ENCODE assay signal across 25 cellular contexts in genomic region chr16:85648070-85648714, GRCh38. TPM values are rescaled to one million over a fixed set of nuclear protein-coding genes. Genes with fewer than 3 reads are reported as not detected.
DNase-seq lines count a peak whose midpoint lies in the region; ATAC-seq and TF ChIP-seq lines count a peak whose summit lies in the region.
"Had no signal": no experiment of that assay in that cellular context is flagged by ENCODE, and none has a peak within 500 bp of the region (broad histone marks: within the 10 kb centered on the region; RNA-seq: fewer than 3 reads in every experiment).

No MANE protein-coding gene starts in this region.

- H3K27ac ChIP-seq in HEK293 (ENCODE audit: extremely low read depth, low read depth, low read length): no peak overlapping the region
- H3K27ac ChIP-seq: PC-9, SK-N-MC had no signal

- H3K4me3 Mint-ChIP-seq in effector memory CD8-positive, alpha-beta T cell: no peak overlapping the region
- H3K4me3 Mint-ChIP-seq: CD4-positive, alpha-beta T cell had no signal

- no peak overlapping the region for H3K4me3 ChIP-seq in HEK293 (ENCODE audit: low read depth, low read length)
- H3K4me3 ChIP-seq: PC-9, SK-N-MC had no signal

- no peaks in the 10 kb centered on the region for H3K9me3 Mint-ChIP-seq in effector memory CD8-positive, alpha-beta T cell
- H3K9me3 Mint-ChIP-seq: CD4-positive, alpha-beta T cell had no signal

- H3K27ac Mint-ChIP-seq in effector memory CD8-positive, alpha-beta T cell: peak overlapping the region; percentile 79 to 82
- H3K27ac Mint-ChIP-seq: CD4-positive, alpha-beta T cell had no signal

- H3K9me3 ChIP-seq in HEK293 (ENCODE audit: control insufficient read depth, insufficient read depth, low read depth, low read length): no peaks in the 10 kb centered on the region
- H3K9me3 ChIP-seq: BE2C had no signal

- peaks cover 0 to 65% of the 10 kb centered on the region in 2 experiments; a peak in 2 of 3 replicates for H3K36me3 ChIP-seq in HEK293 (ENCODE audit: control insufficient read depth in 2 of 2, insufficient read depth in 1 of 2, low read length in 2 of 2)

- intact Hi-C loops in Right ventricle myocardium inferior (cut with DNase I) (no loop called here), Right ventricle myocardium superior (cut with DNase I) (no loop called here)

- H3K36me3 Mint-ChIP-seq in effector memory CD8-positive, alpha-beta T cell (ENCODE audit: insufficient read depth): peaks cover 31% of the 10 kb centered on the region

- H3K4me1 ChIP-seq in HEK293 (ENCODE audit: control insufficient read depth, insufficient read depth, low read length): no peaks in the 10 kb centered on the region

- no peak for ATAC-seq in Right ventricle myocardium inferior
- ATAC-seq in Right ventricle myocardium superior (ENCODE audit: poor library complexity): no peak
- ATAC-seq in effector memory CD8-positive, alpha-beta T cell (replicated peaks): no peak
- no peak for ATAC-seq in HG03039 (IDR thresholded peaks at IDR 0.05; ENCODE audit: unreplicated experiment)
- ATAC-seq: HCT116 had no signal

- TF ChIP-seq CTCF in HEK293 (tag by site-specific recombination; IDR thresholded peaks at IDR 0.05): no peak

- POLR2A ChIA-PET in HEK293 (lab: Yijun Ruan, JAX): interaction anchor here (0.6 kb wide), 1 partner anchor 116 kb away, joined by 3 read pairs; no protein-coding TSS in a partner anchor

- peak; percentile 60 for DNase-seq in Right ventricle myocardium inferior (ENCODE audit: missing footprints)
- DNase-seq in Right ventricle myocardium superior: no peak
- DNase-seq in effector memory CD8-positive, alpha-beta T cell: no peak
- DNase-seq in LoVo (ENCODE audit: low spot score): no peak
- no peak for DNase-seq in Kasumi-1 (lab: John Stamatoyannopoulos, UW)
- DNase-seq: 8988T; ACHN; BE2C; CD4-positive, alpha-beta T cell; DMS79; GF-D8; GOT3; Karpas-422; MV-4-11; NCI-H2029; NCI-H446; NCI-H524 treated with DMSO at 0.1 percent for 48 hours; NCI-H774; PC-9; RPMI8226; SIG-M5 had no signal

- no peaks in the 10 kb centered on the region for H3K27me3 Mint-ChIP-seq in effector memory CD8-positive, alpha-beta T cell
- H3K27me3 Mint-ChIP-seq: CD4-positive, alpha-beta T cell had no signal

- CTCF ChIA-PET in HEK293 (lab: Yijun Ruan, JAX): interaction anchor here (0.7 to 2.4 kb wide), 3 partner anchors 16 to 928 kb away, joined by 3 to 8 read pairs (median 4); no protein-coding TSS in a partner anchor

- peaks cover 20 to 22% of the 10 kb centered on the region in 2 donors for H3K4me1 Mint-ChIP-seq in effector memory CD8-positive, alpha-beta T cell (ENCODE audit: low read depth in 2 of 2)

TF ChIP-seq in HEK293, 187 proteins besides CTCF, POLR2A, EP300 and RAD21:
- peak; percentile 44; the same call in 1 of the 2 replicates for TF ChIP-seq GLIS2 (tag by site-specific recombination; IDR thresholded peaks at IDR 0.05)
- TF ChIP-seq ZIC2 (tag by site-specific recombination; IDR thresholded peaks at IDR 0.05): peak; percentile 67
- TF ChIP-seq PRDM4 (tag by site-specific recombination; IDR thresholded peaks at IDR 0.05): no peak
- TF ChIP-seq ZNF157 (tag by site-specific recombination; IDR thresholded peaks at IDR 0.05): no peak

RNA-seq across cellular contexts. Expression of gene GSE1, which starts 35.1 kb away (rescaled TPM):
- total RNA-seq in Right ventricle myocardium inferior (28.9 TPM), Right ventricle myocardium superior (30.3 TPM)

RNA-seq across cellular contexts. Expression of gene GINS2, which starts 40.6 kb away (rescaled TPM):
- total RNA-seq in Right ventricle myocardium inferior (1.4 TPM), Right ventricle myocardium superior (0.81 TPM)
